Comparison of ENCODE assay signal across 16 cellular contexts in the genomic region with DNA sequence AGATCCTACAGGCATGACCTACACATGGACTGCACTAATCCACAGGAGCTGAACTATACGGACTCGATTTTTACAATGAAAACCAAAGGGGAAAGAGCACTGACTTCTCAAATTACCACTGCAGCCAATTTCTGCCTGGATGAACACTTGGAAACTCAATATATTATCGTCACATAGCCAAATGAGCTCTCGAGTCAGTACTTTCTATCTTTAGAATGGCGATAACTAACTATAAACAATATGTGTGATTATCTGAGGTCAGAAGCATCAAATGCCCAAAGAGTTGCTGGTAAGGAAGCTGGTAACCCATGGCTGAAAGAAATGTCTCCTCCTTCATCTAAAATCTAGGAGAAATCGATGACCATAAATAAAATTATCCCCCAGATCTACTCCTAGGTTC.
A peak's percentile ranks its signal among the peaks of the same experiment; 100 is the strongest.
DNase-seq lines count a peak whose midpoint lies in the region; ATAC-seq and TF ChIP-seq lines count a peak whose summit lies in the region.
"Had no signal": no experiment of that assay in that cellular context is flagged by ENCODE, and none has a peak within 500 bp of the region (broad histone marks: within the 10 kb centered on the region; RNA-seq: fewer than 3 reads in every experiment).

No MANE protein-coding gene starts in this region.

- TF ChIP-seq CTCF in WTC11 (IDR thresholded peaks at IDR 0.05): no peak
- no peak for TF ChIP-seq CTCF in parathyroid adenoma (IDR thresholded peaks at IDR 0.05)
- TF ChIP-seq CTCF in body of pancreas (IDR thresholded peaks at IDR 0.05): no peak
- TF ChIP-seq CTCF in A673 (conservative IDR thresholded peaks at IDR 0.05; ENCODE audit: low read depth, low read length): no peak

- intact Hi-C loops in body of pancreas (cut with DNase I): no loop called here
- intact Hi-C loops in A673 (cut with micrococcal nuclease; ENCODE audit: unreplicated experiment): no loop called here

- H3K9me3 ChIP-seq in parathyroid adenoma (ENCODE audit: control insufficient read depth, low read length): no peaks in the 10 kb centered on the region
- no peaks in the 10 kb centered on the region for H3K9me3 ChIP-seq in body of pancreas
- no peaks in the 10 kb centered on the region for H3K9me3 ChIP-seq in A673 (ENCODE audit: low read depth, low read length, poor library complexity, severe bottlenecking)

- H3K4me2 ChIP-seq in parathyroid adenoma (ENCODE audit: low read length): peak overlapping the region; percentile 5

- H3K36me3 ChIP-seq in parathyroid adenoma (ENCODE audit: control insufficient read depth, insufficient read depth, low read length): no peaks in the 10 kb centered on the region
- no peaks in the 10 kb centered on the region for H3K36me3 ChIP-seq in body of pancreas (replicated peaks in 1 of 2; ENCODE audit: insufficient read depth in 1 of 2, low read depth in 2 of 2)
- H3K36me3 ChIP-seq in A673 (ENCODE audit: insufficient read depth, low read length, poor library complexity, severe bottlenecking): no peaks in the 10 kb centered on the region

- no peaks in the 10 kb centered on the region for H3K79me2 ChIP-seq in parathyroid adenoma

- peaks cover 42% of the 10 kb centered on the region for H3K4me1 Mint-ChIP-seq in WTC11
- H3K4me1 Mint-ChIP-seq: CD4-positive, alpha-beta memory T cell had no signal

- DNase-seq in NCI-H2171 treated with DMSO at 0.1 percent for 48 hours (lab: John Stamatoyannopoulos, UW): peak; percentile 33
- DNase-seq in NCI-H2171 (lab: John Stamatoyannopoulos, UW): no peak
- DNase-seq in WTC11 (ENCODE audit: low spot score): no peak
- no peak for DNase-seq in body of pancreas
- no peak for DNase-seq in A673 (ENCODE audit: low spot score)
- DNase-seq: 8988T; CD4-positive, alpha-beta memory T cell; DND-41; GDM1; H7; IMR-90; KBM-7 had no signal

- H3K4me3 ChIP-seq in parathyroid adenoma (ENCODE audit: low read depth, low read length) (no peak overlapping the region), body of pancreas (no peak overlapping the region), A673 (ENCODE audit: low read depth, low read length, poor library complexity, severe bottlenecking) (no peak overlapping the region)

- BruUV-seq in A673 (replicated peaks; lab: Mats Ljungman, UMichigan): no TSS peak

- H3K9ac ChIP-seq in parathyroid adenoma: no peak overlapping the region

- no peaks in the 10 kb centered on the region for H3K36me3 Mint-ChIP-seq in WTC11

- CTCF ChIA-PET in WTC11 (lab: Charles Lee): interaction anchor here (0.6 kb wide), 1 partner anchor 800 kb away, joined by 3 read pairs; no protein-coding TSS in a partner anchor
- CTCF ChIA-PET in A673 (lab: Charles Lee): no interaction called here

- H3K4me3 Mint-ChIP-seq in WTC11: no peak overlapping the region
- H3K4me3 Mint-ChIP-seq: B cell; CD4-positive, alpha-beta memory T cell had no signal

- peak overlapping the region; percentile 61; the same call in 1 of the 2 replicates for H3K27ac Mint-ChIP-seq in WTC11
- H3K27ac Mint-ChIP-seq: B cell; CD4-positive, alpha-beta memory T cell had no signal

- POLR2A ChIA-PET in WTC11 (lab: Charles Lee): no interaction called here
- POLR2A ChIA-PET in A673 (lab: Charles Lee; ENCODE audit: low non-redundant PET): no interaction called here

- ATAC-seq in WTC11 (no peak), body of pancreas (no peak), GM21360 (IDR thresholded peaks at IDR 0.05; ENCODE audit: unreplicated experiment) (no peak)

- H3K4me1 ChIP-seq in parathyroid adenoma: peaks cover 5% of the 10 kb centered on the region
- H3K4me1 ChIP-seq in body of pancreas: no peaks in the 10 kb centered on the region
- H3K4me1 ChIP-seq in A673 (ENCODE audit: insufficient read depth, low read length, poor library complexity, severe bottlenecking): no peaks in the 10 kb centered on the region

- no peak overlapping the region for H3K27ac ChIP-seq in parathyroid adenoma
- H3K27ac ChIP-seq in body of pancreas: no peak overlapping the region
- no peak overlapping the region for H3K27ac ChIP-seq in A673 (ENCODE audit: low read depth, low read length, poor library complexity, severe bottlenecking)
- H3K27ac ChIP-seq: C4-2B had no signal

- no peak for TF ChIP-seq POLR2A in body of pancreas (IDR thresholded peaks at IDR 0.05)

- H3K27me3 ChIP-seq in parathyroid adenoma (ENCODE audit: control insufficient read depth, insufficient read depth, low read length) (no peaks in the 10 kb centered on the region), body of pancreas (no peaks in the 10 kb centered on the region), A673 (replicated peaks; ENCODE audit: insufficient read depth, low read depth, low read length, poor library complexity) (no peaks in the 10 kb centered on the region)

- H3K9me3 Mint-ChIP-seq in WTC11: 0 out of 2 replicates have a peak, but pooled peaks cover 3% of the 10 kb centered on the region
- H3K9me3 Mint-ChIP-seq: CD4-positive, alpha-beta memory T cell had no signal

- H3K27me3 Mint-ChIP-seq in WTC11 (ENCODE audit: low read depth): no peaks in the 10 kb centered on the region
- H3K27me3 Mint-ChIP-seq: B cell; CD4-positive, alpha-beta memory T cell had no signal

- H2AFZ ChIP-seq in parathyroid adenoma: no peak overlapping the region

- WGBS in body of pancreas, 2 donors: 90 to 94% methylated on average over 6 of the region's 6 CpGs

TF ChIP-seq in WTC11, 78 proteins besides CTCF, POLR2A, EP300 and RAD21:
- TF ChIP-seq CREB1 (CRISPR knock-in tag; IDR thresholded peaks at IDR 0.05): no peak
- no peak for TF ChIP-seq E2F5 (CRISPR knock-in tag; IDR thresholded peaks at IDR 0.05)
- no peak for TF ChIP-seq ZNF425 (CRISPR knock-in tag; conservative IDR thresholded peaks at IDR 0.05)
